ENCODE assay signal across 21 cellular contexts in genomic region chr4:95524184-95524583, GRCh38. TPM values are rescaled to one million over a fixed set of nuclear protein-coding genes. Genes with fewer than 3 reads are reported as not detected.
A peak's percentile ranks its signal among the peaks of the same experiment; 100 is the strongest.
DNase-seq lines count a peak whose midpoint lies in the region; ATAC-seq, FAIRE-seq and TF ChIP-seq lines count a peak whose summit lies in the region.
"Had no signal": no experiment of that assay in that cellular context is flagged by ENCODE, and none has a peak within 500 bp of the region (broad histone marks: within the 10 kb centered on the region; RNA-seq: fewer than 3 reads in every experiment).

No MANE protein-coding gene starts in this region.

- H2AFZ ChIP-seq in KMS-11 (ENCODE audit: low read depth): peak overlapping the region; percentile 81
- H2AFZ ChIP-seq in GM12878 (ENCODE audit: control insufficient read depth, low read depth, low read length): no peak overlapping the region
- no peak overlapping the region for H2AFZ ChIP-seq in trophoblast cell (ENCODE audit: insufficient read depth, low read length, poor library complexity)
- H2AFZ ChIP-seq in PC-9: no peak overlapping the region

- H3K4me3 ChIP-seq in KMS-11 (IDR thresholded peaks at IDR 0.05; ENCODE audit: insufficient read depth, low read depth, low read length) (no peak overlapping the region), GM12878 (no peak overlapping the region), trophoblast cell (ENCODE audit: low read depth, low read length) (no peak overlapping the region), vagina (no peak overlapping the region), PC-9 (no peak overlapping the region)
- H3K4me3 ChIP-seq: A549; BLaER1 treated with 17β-estradiol and CSF1 and Interleukin-3, amounts not matched to agents 10 nM and 100 nM had no signal

- no peak overlapping the region for H2BK5ac ChIP-seq in trophoblast cell (ENCODE audit: low read depth, low read length, poor library complexity)

- peak overlapping the region; percentile 73 for H3K27ac ChIP-seq in KMS-11
- H3K27ac ChIP-seq in GM12878 (ENCODE audit: control insufficient read depth, insufficient read depth): no peak overlapping the region
- H3K27ac ChIP-seq in trophoblast cell (ENCODE audit: low read depth, low read length): peak overlapping the region; percentile 49
- no peak overlapping the region for H3K27ac ChIP-seq in vagina
- no peak overlapping the region for H3K27ac ChIP-seq in PC-9
- H3K27ac ChIP-seq: A549; BLaER1 treated with 17β-estradiol and CSF1 and Interleukin-3, amounts not matched to agents 10 nM and 100 nM had no signal

- H3K9me3 ChIP-seq in GM12878 (replicated peaks; ENCODE audit: control insufficient read depth, insufficient read depth, low read length) (no peaks in the 10 kb centered on the region), trophoblast cell (ENCODE audit: insufficient read depth, low read depth, low read length) (no peaks in the 10 kb centered on the region), vagina (no peaks in the 10 kb centered on the region), PC-9 (ENCODE audit: insufficient read depth, low read depth) (no peaks in the 10 kb centered on the region)
- H3K9me3 ChIP-seq: A549; BLaER1 treated with 17β-estradiol and CSF1 and Interleukin-3, amounts not matched to agents 10 nM and 100 nM had no signal

- no peak overlapping the region for H2BK12ac ChIP-seq in trophoblast cell (ENCODE audit: low read length)

- TF ChIP-seq CTCF in D721Med (IDR thresholded peaks at IDR 0.05; ENCODE audit: insufficient read depth, missing control alignments) (no peak), KMS-11 (conservative IDR thresholded peaks at IDR 0.05; ENCODE audit: low read depth, low read length) (no peak), GM12878 (IDR thresholded peaks at IDR 0.05 in 2 of 3, conservative IDR thresholded peaks at IDR 0.05 in 1 of 3; ENCODE audit: control insufficient read depth in 2 of 3, extremely low read depth in 1 of 3, insufficient read depth in 1 of 3, low read depth in 3 of 3, low read length in 3 of 3) (no peak), vagina (IDR thresholded peaks at IDR 0.05) (no peak), PC-9 (conservative IDR thresholded peaks at IDR 0.05) (no peak)

- peak overlapping the region; percentile 78 for H3K4me2 ChIP-seq in KMS-11
- no peak overlapping the region for H3K4me2 ChIP-seq in GM12878 (ENCODE audit: control insufficient read depth, insufficient read depth)
- H3K4me2 ChIP-seq in trophoblast cell (ENCODE audit: low read length): no peak overlapping the region
- H3K4me2 ChIP-seq in PC-9: no peak overlapping the region
- H3K4me2 ChIP-seq: A549; BLaER1 treated with 17β-estradiol and CSF1 and Interleukin-3, amounts not matched to agents 10 nM and 100 nM had no signal

- in situ Hi-C loops in GM12878 (cut with MboI): no loop called here

- no peak for TF ChIP-seq POLR2A in GM12878 (IDR thresholded peaks at IDR 0.05; ENCODE audit: low read depth, low read length)
- TF ChIP-seq POLR2A in vagina (IDR thresholded peaks at IDR 0.05): no peak

- H4K20me1 ChIP-seq in KMS-11 (ENCODE audit: insufficient read depth) (no peaks in the 10 kb centered on the region), GM12878 (ENCODE audit: control insufficient read depth, insufficient read depth) (no peaks in the 10 kb centered on the region), PC-9 (ENCODE audit: insufficient read depth) (no peaks in the 10 kb centered on the region)
- H4K20me1 ChIP-seq: BLaER1 treated with 17β-estradiol and CSF1 and Interleukin-3, amounts not matched to agents 10 nM and 100 nM had no signal

- TF ChIP-seq EP300 in GM12878 (IDR thresholded peaks at IDR 0.05; ENCODE audit: borderline replicate concordance in 1 of 2, control insufficient read depth in 1 of 2, low read depth in 2 of 2, low read length in 2 of 2): no peak

- SMC1A ChIA-PET in GM12878 (lab: Charles Lee; ENCODE audit: uncharacterized antibody, unreplicated experiment): interaction anchor here (2.5 to 10.3 kb wide), 4 partner anchors 10 to 24 kb away, joined by 6 to 131 read pairs (median 13); partner anchors contain the start of gene UNC5C

- peak; percentile 10 for ATAC-seq in GM12878
- ATAC-seq: A549; CD8-positive, alpha-beta T cell had no signal

- H3K79me2 ChIP-seq in KMS-11 (ENCODE audit: insufficient read depth, low read depth): no peaks in the 10 kb centered on the region
- no peaks in the 10 kb centered on the region for H3K79me2 ChIP-seq in GM12878 (ENCODE audit: control insufficient read depth, insufficient read depth, low read length)
- H3K79me2 ChIP-seq in trophoblast cell (ENCODE audit: control insufficient read depth, insufficient read depth, low read length, poor library complexity): no peaks in the 10 kb centered on the region
- no peaks in the 10 kb centered on the region for H3K79me2 ChIP-seq in PC-9 (ENCODE audit: low read depth)

- H3K27me3 ChIP-seq in KMS-11 (ENCODE audit: insufficient read depth, low read depth) (no peaks in the 10 kb centered on the region), GM12878 (replicated peaks in 1 of 2; ENCODE audit: control insufficient read depth in 2 of 2, insufficient read depth in 2 of 2, low read length in 1 of 2) (no peaks in the 10 kb centered on the region), trophoblast cell (ENCODE audit: insufficient read depth, low read length) (no peaks in the 10 kb centered on the region), vagina (no peaks in the 10 kb centered on the region), PC-9 (ENCODE audit: insufficient read depth, low read depth) (no peaks in the 10 kb centered on the region)
- H3K27me3 ChIP-seq: BLaER1 treated with 17β-estradiol and CSF1 and Interleukin-3, amounts not matched to agents 10 nM and 100 nM had no signal

- 0% methylated on average over 1 of the region's 1 CpG for WGBS in GM12878 (ENCODE audit: insufficient coverage, insufficient replicate concordance, low lambda C conversion rate, missing lambda C conversion rate)
- WGBS in trophoblast cell (ENCODE audit: extremely low coverage, insufficient coverage, insufficient read length): no CpG with 5 or more reads among the region's 1 CpG

- peak; percentile 71 for FAIRE-seq in D721Med (lab: Jason Lieb, UNC)
- FAIRE-seq in GM12878 (lab: Jason Lieb, UNC): no peak
- FAIRE-seq: A549 had no signal

- no peaks in the 10 kb centered on the region for H3K9me2 ChIP-seq in PC-9 (ENCODE audit: insufficient read depth)

- H3F3A ChIP-seq in PC-9 (ENCODE audit: insufficient read depth, low read depth): no peaks in the 10 kb centered on the region

- RAD21 ChIA-PET in GM12878 (lab: Charles Lee; ENCODE audit: unreplicated experiment): interaction anchor here (0.7 to 3.6 kb wide), 6 partner anchors 11 to 21 kb away, joined by 3 to 15 read pairs (median 5); no protein-coding TSS in a partner anchor

- no peak overlapping the region for H3K18ac ChIP-seq in trophoblast cell (ENCODE audit: low read length)

- no peak overlapping the region for H3K23ac ChIP-seq in trophoblast cell (ENCODE audit: low read length)

- H3K4me1 ChIP-seq in KMS-11 (ENCODE audit: low read depth, poor library complexity, severe bottlenecking): peaks cover 68% of the 10 kb centered on the region
- H3K4me1 ChIP-seq in GM12878 (ENCODE audit: control insufficient read depth, insufficient read depth, low read length): no peaks in the 10 kb centered on the region; the same call in 1 of the 2 replicates
- H3K4me1 ChIP-seq in trophoblast cell (ENCODE audit: control insufficient read depth in 1 of 2, insufficient read depth in 2 of 2, low read length in 2 of 2): peaks cover 10 to 11% of the 10 kb centered on the region in 2 experiments
- H3K4me1 ChIP-seq in vagina: no peaks in the 10 kb centered on the region
- H3K4me1 ChIP-seq in PC-9 (replicated peaks; ENCODE audit: insufficient read depth): no peaks in the 10 kb centered on the region
- H3K4me1 ChIP-seq: A549; BLaER1 treated with 17β-estradiol and CSF1 and Interleukin-3, amounts not matched to agents 10 nM and 100 nM had no signal

- TF ChIP-seq RAD21 in GM12878 (IDR thresholded peaks at IDR 0.05; ENCODE audit: insufficient read depth, low read depth, low read length): no peak

- no peak overlapping the region for H2AK5ac ChIP-seq in trophoblast cell (ENCODE audit: low read length)

- DNase-seq in D721Med (ENCODE audit: insufficient read length, low spot score) (no peak), GM12878 (ENCODE audit: low read depth, low spot score) (no peak), trophoblast cell (no peak), activated T-cell treated with anti-CD3 and anti-CD28 coated beads for 4 hours (no peak), vagina (ENCODE audit: extremely low spot score in 2 of 2) (no peak), PC-9 (no peak)
- DNase-seq: Calu3; CD8-positive, alpha-beta T cell; DMS79; HCEC 1CT; Kasumi-1; MM.1S; NCI-H1092; NCI-H1436 treated with DMSO at 0.1 percent for 48 hours; NCI-H2029 treated with DMSO at 0.1 percent for 48 hours; RPMI8226; SHP77 treated with DMSO at 0.1 percent for 48 hours had no signal

- H3K4ac ChIP-seq in trophoblast cell (ENCODE audit: low read depth, low read length): peak overlapping the region; percentile 6

- no peak overlapping the region for H4K91ac ChIP-seq in trophoblast cell (ENCODE audit: low read depth, low read length)

- H4K8ac ChIP-seq in trophoblast cell (ENCODE audit: low read depth, low read length): no peak overlapping the region

- H4K12ac ChIP-seq in trophoblast cell (ENCODE audit: low read depth, low read length): no peak overlapping the region

- POLR2A ChIA-PET in GM12878 (lab: Charles Lee) (interaction anchor here (0.6 to 1.3 kb wide), 7 partner anchors 13 to 26 kb away, joined by 3 to 7 read pairs (median 4); partner anchors contain the start of gene UNC5C), PC-9 (lab: Charles Lee; ENCODE audit: unreplicated experiment) (no interaction called here)

- CTCF ChIA-PET in GM12878 (lab: Yijun Ruan, JAX): interaction anchor here (0.9 to 5.4 kb wide), 5 partner anchors 8 to 19 kb away, joined by 3 to 32 read pairs (median 6); no protein-coding TSS in a partner anchor
- CTCF ChIA-PET in PC-9 (lab: Charles Lee): no interaction called here

- H3K9ac ChIP-seq in KMS-11 (peak overlapping the region; percentile 13; the same call in 1 of the 2 replicates), GM12878 (ENCODE audit: control insufficient read depth, insufficient read depth, low read length) (no peak overlapping the region), trophoblast cell (ENCODE audit: low read length) (no peak overlapping the region)
- H3K9ac ChIP-seq: BLaER1 treated with 17β-estradiol and CSF1 and Interleukin-3, amounts not matched to agents 10 nM and 100 nM had no signal

- H3K79me1 ChIP-seq in trophoblast cell (ENCODE audit: low read length): peaks cover 8% of the 10 kb centered on the region

- H3K14ac ChIP-seq in trophoblast cell (ENCODE audit: low read length): no peak overlapping the region

- TSS peak; percentile 72 for BruUV-seq in GM12878 (replicated peaks; lab: Mats Ljungman, UMichigan)
- no TSS peak for BruUV-seq in PC-9 (replicated peaks; lab: Mats Ljungman, UMichigan)

- no peak overlapping the region for H2BK120ac ChIP-seq in trophoblast cell (ENCODE audit: insufficient read depth, low read length, poor library complexity)

- intact Hi-C loops in GM12878 (cut with micrococcal nuclease; ENCODE audit: unreplicated experiment): loop anchor here (2.0 kb wide), 1 partner anchor 17 kb away; no protein-coding TSS in a partner anchor
- intact Hi-C loops in vagina (cut with DNase I): no loop called here
- intact Hi-C loops in PC-9 (cut with micrococcal nuclease; ENCODE audit: unreplicated experiment): no loop called here

- H3K36me3 ChIP-seq in KMS-11 (ENCODE audit: insufficient read depth): no peaks in the 10 kb centered on the region
- no peaks in the 10 kb centered on the region for H3K36me3 ChIP-seq in GM12878 (ENCODE audit: control insufficient read depth in 2 of 2, insufficient read depth in 2 of 2, low read length in 1 of 2)
- peaks cover 4 to 5% of the 10 kb centered on the region in 2 experiments for H3K36me3 ChIP-seq in trophoblast cell (ENCODE audit: control insufficient read depth in 1 of 2, insufficient read depth in 2 of 2, low read length in 2 of 2)
- no peaks in the 10 kb centered on the region for H3K36me3 ChIP-seq in vagina
- no peaks in the 10 kb centered on the region for H3K36me3 ChIP-seq in PC-9 (ENCODE audit: low read depth)
- H3K36me3 ChIP-seq: BLaER1 treated with 17β-estradiol and CSF1 and Interleukin-3, amounts not matched to agents 10 nM and 100 nM had no signal

RNA-seq across cellular contexts. Expression of gene UNC5C, which starts 24.6 kb away (rescaled TPM):
- 1.3 and 2.3 TPM in 2 replicates for total RNA-seq in GM12878 (2013; cell fraction: nucleolus; rRNA removed)
- total RNA-seq in GM12878 (2014; rRNA removed) (0.11 and 0.27 TPM in 2 replicates), GM12878 (2014; rRNA removed; fragmentation: Illumina TruSeq; extraction: Trizol) (0.13 and 0.18 TPM in 2 replicates), GM12878 (2021) (0.48 and 0.64 TPM in 2 replicates), vagina (12.0 TPM), PC-9 (2021) (not detected in 2 replicates)
- not detected for polyA plus RNA-seq in GM12878 (2011; ENCODE audit: low read depth)
- polyA plus RNA-seq in GM12878 (2011; rRNA removed) (1.5 and 2.0 TPM in 2 replicates), GM12878 (2014; fragmentation: Illumina TruSeq; extraction: Trizol) (0.03 and 0.15 TPM in 2 replicates), GM12878 (2014; fragmentation: Nextera tagmentation; extraction: Ambion mirVana) (under 1 TPM in 1 of 2 experiments, not detected in 1; 0.02 TPM), GM12878 (2014; rRNA removed) (0.13 and 0.20 TPM in 2 replicates), GM12878 (2016; fragmentation: Nextera tagmentation; extraction: Ambion mirVana) (under 1 TPM; 0.13 to 0.36 TPM)
- 2.6 and 3.1 TPM in 2 replicates for polyA plus RNA-seq in GM12878 (2011; cell fraction: cytosol; rRNA removed)
- polyA plus RNA-seq in GM12878 (2011; cell fraction: nucleus; rRNA removed): 5.9 TPM in 2 replicates
- 0.06 TPM in 1 of 2 replicates, not detected in the other for polyA plus RNA-seq in GM12878 (2012)
- 6.2 and 7.4 TPM in 2 replicates for polyA minus RNA-seq in GM12878 (2011; rRNA and poly(A)+ RNA removed)
- polyA minus RNA-seq in GM12878 (2011; cell fraction: cytosol; rRNA and poly(A)+ RNA removed): 1.1 and 2.6 TPM in 2 replicates
- 11.8 and 26.1 TPM in 2 replicates for polyA minus RNA-seq in GM12878 (2011; cell fraction: nucleus; rRNA and poly(A)+ RNA removed)
- polyA plus RNA-seq in trophoblast cell (2013): 42.6 and 46.5 TPM in 2 replicates
- total RNA-seq: Calu3; CD8-positive, alpha-beta T cell had no signal
- polyA plus RNA-seq: IgD-negative memory B cell had no signal

Comparison
In these comparisons a context has a peak if more than half of its experiments do, and no peak if none do; other contexts are left out.
1. H3K27ac ChIP-seq: peak in KMS-11 (single experiment) and trophoblast cell (single experiment); none in GM12878 (single experiment), vagina (single experiment) and PC-9 (single experiment).